In the genomic region with DNA sequence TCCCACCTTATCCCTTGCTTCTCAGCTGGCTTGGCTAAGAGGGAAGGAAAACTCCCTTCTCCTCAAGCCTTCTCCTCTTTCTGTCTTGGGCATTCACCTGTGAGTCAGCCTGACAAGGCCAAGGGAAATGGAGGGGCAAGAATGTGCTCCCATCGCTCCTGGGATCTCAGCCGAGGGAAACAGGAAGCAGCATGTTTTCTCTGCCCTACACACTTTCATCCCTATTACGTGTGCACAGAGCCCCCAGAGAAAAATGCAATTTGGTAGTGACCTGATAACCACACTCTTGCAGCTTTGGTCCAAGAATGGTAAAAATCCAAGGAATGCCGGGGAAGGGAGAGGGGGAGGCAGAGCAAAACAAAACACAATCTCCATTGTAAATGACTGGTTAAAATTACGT, we compare ENCODE assay signal across 1 cellular context.
TF ChIP-seq lines count a peak whose summit lies in the region.

No MANE protein-coding gene starts in this region.

TF ChIP-seq in HepG2, 621 proteins besides CTCF, POLR2A, EP300 and RAD21 (continued from another document and continues in another):
- TF ChIP-seq ISX (CRISPR knock-in tag; conservative IDR thresholded peaks at IDR 0.05) (no peak), SOX5 (CRISPR knock-in tag; IDR thresholded peaks at IDR 0.05; ENCODE audit: borderline replicate concordance) (peak; percentile 61; the same call in 1 of the 2 replicates), RCOR2 (CRISPR knock-in tag; IDR thresholded peaks at IDR 0.05) (no peak), RBM39 (IDR thresholded peaks at IDR 0.05; ENCODE audit: low read depth, low read length, poor library complexity, severe bottlenecking) (no peak), MEF2D (CRISPR knock-in tag; IDR thresholded peaks at IDR 0.05) (no peak), HNF4A (CRISPR knock-in tag; IDR thresholded peaks at IDR 0.05) (no peak), ZNF569 (CRISPR knock-in tag; IDR thresholded peaks at IDR 0.05; ENCODE audit: borderline replicate concordance) (no peak), PTBP1 (IDR thresholded peaks at IDR 0.05; ENCODE audit: low read depth, low read length, poor library complexity, severe bottlenecking) (no peak), TOE1 (CRISPR knock-in tag; IDR thresholded peaks at IDR 0.05) (no peak), AFF4 (CRISPR knock-in tag; IDR thresholded peaks at IDR 0.05) (no peak), PRPF4 (IDR thresholded peaks at IDR 0.05; ENCODE audit: low read depth, low read length, poor library complexity, severe bottlenecking) (no peak), ZNF720 (CRISPR knock-in tag; IDR thresholded peaks at IDR 0.05) (no peak), IRX3 (CRISPR knock-in tag; IDR thresholded peaks at IDR 0.05; ENCODE audit: borderline replicate concordance, low read depth) (no peak), ZNF660 (CRISPR knock-in tag; IDR thresholded peaks at IDR 0.05; ENCODE audit: borderline replicate concordance, low read depth) (no peak), CBX2 (IDR thresholded peaks at IDR 0.05; ENCODE audit: low read depth, low read length) (no peak), CBX2 (CRISPR knock-in tag; IDR thresholded peaks at IDR 0.05; ENCODE audit: low read depth) (no peak), YEATS2 (CRISPR knock-in tag; IDR thresholded peaks at IDR 0.05; ENCODE audit: borderline replicate concordance) (no peak), ZFP37 (CRISPR knock-in tag; IDR thresholded peaks at IDR 0.05; ENCODE audit: borderline replicate concordance) (no peak), ZNF3 (CRISPR knock-in tag; IDR thresholded peaks at IDR 0.05) (no peak), SRY (CRISPR knock-in tag; IDR thresholded peaks at IDR 0.05) (no peak), SP2 (CRISPR knock-in tag; IDR thresholded peaks at IDR 0.05) (no peak), SALL1 (CRISPR knock-in tag; IDR thresholded peaks at IDR 0.05) (peak; percentile 40; the same call in 1 of the 2 replicates), ZNF652 (CRISPR knock-in tag; IDR thresholded peaks at IDR 0.05; ENCODE audit: borderline replicate concordance, low read depth) (no peak), DMTF1 (CRISPR knock-in tag; IDR thresholded peaks at IDR 0.05) (no peak), FIP1L1 (IDR thresholded peaks at IDR 0.05; ENCODE audit: borderline replicate concordance, insufficient read depth, low read depth, low read length) (no peak), UBTF (CRISPR knock-in tag; IDR thresholded peaks at IDR 0.05) (no peak), ZBTB37 (CRISPR knock-in tag; IDR thresholded peaks at IDR 0.05) (no peak; the same call in 1 of the 2 replicates), CBX5 (CRISPR knock-in tag; IDR thresholded peaks at IDR 0.05; ENCODE audit: borderline replicate concordance) (no peak)
- TF ChIP-seq, protein P1, sequence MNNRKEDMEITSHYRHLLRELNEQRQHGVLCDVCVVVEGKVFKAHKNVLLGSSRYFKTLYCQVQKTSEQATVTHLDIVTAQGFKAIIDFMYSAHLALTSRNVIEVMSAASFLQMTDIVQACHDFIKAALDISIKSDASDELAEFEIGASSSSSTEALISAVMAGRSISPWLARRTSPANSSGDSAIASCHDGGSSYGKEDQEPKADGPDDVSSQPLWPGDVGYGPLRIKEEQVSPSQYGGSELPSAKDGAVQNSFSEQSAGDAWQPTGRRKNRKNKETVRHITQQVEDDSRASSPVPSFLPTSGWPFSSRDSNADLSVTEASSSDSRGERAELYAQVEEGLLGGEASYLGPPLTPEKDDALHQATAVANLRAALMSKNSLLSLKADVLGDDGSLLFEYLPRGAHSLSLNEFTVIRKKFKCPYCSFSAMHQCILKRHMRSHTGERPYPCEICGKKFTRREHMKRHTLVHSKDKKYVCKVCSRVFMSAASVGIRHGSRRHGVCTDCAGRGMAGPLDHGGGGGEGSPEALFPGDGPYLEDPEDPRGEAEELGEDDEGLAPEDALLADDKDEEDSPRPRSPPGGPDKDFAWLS (CRISPR knock-in tag; IDR thresholded peaks at IDR 0.05; ENCODE audit: borderline replicate concordance) = no peak
- TF ChIP-seq, protein P2, sequence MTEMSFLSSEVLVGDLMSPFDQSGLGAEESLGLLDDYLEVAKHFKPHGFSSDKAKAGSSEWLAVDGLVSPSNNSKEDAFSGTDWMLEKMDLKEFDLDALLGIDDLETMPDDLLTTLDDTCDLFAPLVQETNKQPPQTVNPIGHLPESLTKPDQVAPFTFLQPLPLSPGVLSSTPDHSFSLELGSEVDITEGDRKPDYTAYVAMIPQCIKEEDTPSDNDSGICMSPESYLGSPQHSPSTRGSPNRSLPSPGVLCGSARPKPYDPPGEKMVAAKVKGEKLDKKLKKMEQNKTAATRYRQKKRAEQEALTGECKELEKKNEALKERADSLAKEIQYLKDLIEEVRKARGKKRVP (CRISPR knock-in tag; IDR thresholded peaks at IDR 0.05) = no peak
- TF ChIP-seq, protein P3, sequence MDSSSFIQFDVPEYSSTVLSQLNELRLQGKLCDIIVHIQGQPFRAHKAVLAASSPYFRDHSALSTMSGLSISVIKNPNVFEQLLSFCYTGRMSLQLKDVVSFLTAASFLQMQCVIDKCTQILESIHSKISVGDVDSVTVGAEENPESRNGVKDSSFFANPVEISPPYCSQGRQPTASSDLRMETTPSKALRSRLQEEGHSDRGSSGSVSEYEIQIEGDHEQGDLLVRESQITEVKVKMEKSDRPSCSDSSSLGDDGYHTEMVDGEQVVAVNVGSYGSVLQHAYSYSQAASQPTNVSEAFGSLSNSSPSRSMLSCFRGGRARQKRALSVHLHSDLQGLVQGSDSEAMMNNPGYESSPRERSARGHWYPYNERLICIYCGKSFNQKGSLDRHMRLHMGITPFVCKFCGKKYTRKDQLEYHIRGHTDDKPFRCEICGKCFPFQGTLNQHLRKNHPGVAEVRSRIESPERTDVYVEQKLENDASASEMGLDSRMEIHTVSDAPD (CRISPR knock-in tag; IDR thresholded peaks at IDR 0.05) = no peak
- TF ChIP-seq, protein P4, sequence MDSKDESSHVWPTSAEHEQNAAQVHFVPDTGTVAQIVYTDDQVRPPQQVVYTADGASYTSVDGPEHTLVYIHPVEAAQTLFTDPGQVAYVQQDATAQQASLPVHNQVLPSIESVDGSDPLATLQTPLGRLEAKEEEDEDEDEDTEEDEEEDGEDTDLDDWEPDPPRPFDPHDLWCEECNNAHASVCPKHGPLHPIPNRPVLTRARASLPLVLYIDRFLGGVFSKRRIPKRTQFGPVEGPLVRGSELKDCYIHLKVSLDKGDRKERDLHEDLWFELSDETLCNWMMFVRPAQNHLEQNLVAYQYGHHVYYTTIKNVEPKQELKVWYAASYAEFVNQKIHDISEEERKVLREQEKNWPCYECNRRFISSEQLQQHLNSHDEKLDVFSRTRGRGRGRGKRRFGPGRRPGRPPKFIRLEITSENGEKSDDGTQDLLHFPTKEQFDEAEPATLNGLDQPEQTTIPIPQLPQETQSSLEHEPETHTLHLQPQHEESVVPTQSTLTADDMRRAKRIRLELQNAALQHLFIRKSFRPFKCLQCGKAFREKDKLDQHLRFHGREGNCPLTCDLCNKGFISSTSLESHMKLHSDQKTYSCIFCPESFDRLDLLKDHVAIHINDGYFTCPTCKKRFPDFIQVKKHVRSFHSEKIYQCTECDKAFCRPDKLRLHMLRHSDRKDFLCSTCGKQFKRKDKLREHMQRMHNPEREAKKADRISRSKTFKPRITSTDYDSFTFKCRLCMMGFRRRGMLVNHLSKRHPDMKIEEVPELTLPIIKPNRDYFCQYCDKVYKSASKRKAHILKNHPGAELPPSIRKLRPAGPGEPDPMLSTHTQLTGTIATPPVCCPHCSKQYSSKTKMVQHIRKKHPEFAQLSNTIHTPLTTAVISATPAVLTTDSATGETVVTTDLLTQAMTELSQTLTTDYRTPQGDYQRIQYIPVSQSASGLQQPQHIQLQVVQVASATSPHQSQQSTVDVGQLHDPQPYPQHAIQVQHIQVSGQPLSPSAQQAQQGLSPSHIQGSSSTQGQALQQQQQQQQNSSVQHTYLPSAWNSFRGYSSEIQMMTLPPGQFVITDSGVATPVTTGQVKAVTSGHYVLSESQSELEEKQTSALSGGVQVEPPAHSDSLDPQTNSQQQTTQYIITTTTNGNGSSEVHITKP (CRISPR knock-in tag; IDR thresholded peaks at IDR 0.05; ENCODE audit: low read depth) = peak; percentile 72
- TF ChIP-seq, protein P5, sequence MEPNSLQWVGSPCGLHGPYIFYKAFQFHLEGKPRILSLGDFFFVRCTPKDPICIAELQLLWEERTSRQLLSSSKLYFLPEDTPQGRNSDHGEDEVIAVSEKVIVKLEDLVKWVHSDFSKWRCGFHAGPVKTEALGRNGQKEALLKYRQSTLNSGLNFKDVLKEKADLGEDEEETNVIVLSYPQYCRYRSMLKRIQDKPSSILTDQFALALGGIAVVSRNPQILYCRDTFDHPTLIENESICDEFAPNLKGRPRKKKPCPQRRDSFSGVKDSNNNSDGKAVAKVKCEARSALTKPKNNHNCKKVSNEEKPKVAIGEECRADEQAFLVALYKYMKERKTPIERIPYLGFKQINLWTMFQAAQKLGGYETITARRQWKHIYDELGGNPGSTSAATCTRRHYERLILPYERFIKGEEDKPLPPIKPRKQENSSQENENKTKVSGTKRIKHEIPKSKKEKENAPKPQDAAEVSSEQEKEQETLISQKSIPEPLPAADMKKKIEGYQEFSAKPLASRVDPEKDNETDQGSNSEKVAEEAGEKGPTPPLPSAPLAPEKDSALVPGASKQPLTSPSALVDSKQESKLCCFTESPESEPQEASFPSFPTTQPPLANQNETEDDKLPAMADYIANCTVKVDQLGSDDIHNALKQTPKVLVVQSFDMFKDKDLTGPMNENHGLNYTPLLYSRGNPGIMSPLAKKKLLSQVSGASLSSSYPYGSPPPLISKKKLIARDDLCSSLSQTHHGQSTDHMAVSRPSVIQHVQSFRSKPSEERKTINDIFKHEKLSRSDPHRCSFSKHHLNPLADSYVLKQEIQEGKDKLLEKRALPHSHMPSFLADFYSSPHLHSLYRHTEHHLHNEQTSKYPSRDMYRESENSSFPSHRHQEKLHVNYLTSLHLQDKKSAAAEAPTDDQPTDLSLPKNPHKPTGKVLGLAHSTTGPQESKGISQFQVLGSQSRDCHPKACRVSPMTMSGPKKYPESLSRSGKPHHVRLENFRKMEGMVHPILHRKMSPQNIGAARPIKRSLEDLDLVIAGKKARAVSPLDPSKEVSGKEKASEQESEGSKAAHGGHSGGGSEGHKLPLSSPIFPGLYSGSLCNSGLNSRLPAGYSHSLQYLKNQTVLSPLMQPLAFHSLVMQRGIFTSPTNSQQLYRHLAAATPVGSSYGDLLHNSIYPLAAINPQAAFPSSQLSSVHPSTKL (CRISPR knock-in tag; IDR thresholded peaks at IDR 0.05) = peak; percentile 40; the same call in 1 of the 2 replicates
